Comparison of ENCODE assay signal across 8 cellular contexts in the genomic region with DNA sequence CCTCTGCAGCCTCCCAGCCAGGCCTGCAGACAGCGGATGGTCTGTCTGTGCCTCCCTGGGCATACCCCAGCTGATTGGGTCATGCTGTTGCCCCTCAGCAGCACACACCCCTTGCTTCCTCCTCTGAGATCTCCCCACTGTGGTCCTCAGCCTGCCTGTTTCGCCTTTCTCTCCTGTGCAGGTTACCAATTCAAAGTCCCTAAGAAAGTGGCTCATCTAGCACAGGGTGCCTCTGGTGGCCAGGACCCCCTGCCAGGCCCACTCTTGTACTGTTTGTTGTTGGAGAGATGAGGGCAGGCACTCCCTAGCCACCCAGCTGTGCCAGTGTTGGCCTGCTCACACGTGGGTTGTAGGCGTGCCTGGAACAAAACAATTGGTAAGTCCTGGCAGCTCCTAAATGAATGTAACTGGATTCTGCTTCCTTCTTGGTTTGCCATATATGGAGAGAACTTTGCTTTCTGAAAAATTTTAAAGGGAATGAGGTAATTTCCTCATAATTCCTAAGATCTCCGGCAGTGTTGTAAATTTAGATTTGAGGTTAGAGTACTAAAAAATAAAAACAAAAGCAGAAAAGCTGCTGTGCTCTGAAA.
DNase-seq lines count a peak whose midpoint lies in the region; ATAC-seq, FAIRE-seq and TF ChIP-seq lines count a peak whose summit lies in the region.

No MANE protein-coding gene starts in this region.

- intact Hi-C loops in mucosa of descending colon (cut with DNase I, micrococcal nuclease), result no loop called here
- intact Hi-C loops in activated T-helper 1 cell treated with anti-CD3 and anti-CD28 coated beads, Interleukin-12 subunit alpha, Interleukin-12 subunit beta, Interleukin-2, Interleukin-4 antibody, amounts not matched to agents 30 ng/mL and 10 ng/mL and 1 ng/mL, durations not matched to agents 14 hours and 24 hours and 36 hours (cut with micrococcal nuclease), result no loop called here

- POLR2A ChIA-PET in H1 (lab: Charles Lee; ENCODE audit: partially characterized antibody), result interaction anchor here (1.0 kb wide), 1 partner anchor 13 kb away, joined by 4 read pairs; no protein-coding TSS in a partner anchor

- peaks cover 7% of the 10 kb centered on the region for H3K27me3 Mint-ChIP-seq in activated T-helper 1 cell treated with anti-CD3 and anti-CD28 coated beads, Interleukin-12 subunit alpha, Interleukin-12 subunit beta, Interleukin-2, Interleukin-4 antibody, amounts not matched to agents 30 ng/mL and 10 ng/mL and 1 ng/mL, durations not matched to agents 14 hours and 24 hours and 36 hours (ENCODE audit: insufficient read depth)

- no peaks in the 10 kb centered on the region for H3K36me3 Mint-ChIP-seq in activated T-helper 1 cell treated with anti-CD3 and anti-CD28 coated beads, Interleukin-12 subunit alpha, Interleukin-12 subunit beta, Interleukin-2, Interleukin-4 antibody, amounts not matched to agents 30 ng/mL and 10 ng/mL and 1 ng/mL, durations not matched to agents 14 hours and 24 hours and 36 hours (ENCODE audit: low read depth)

- no peak overlapping the region for H3K27ac Mint-ChIP-seq in activated T-helper 1 cell treated with anti-CD3 and anti-CD28 coated beads, Interleukin-12 subunit alpha, Interleukin-12 subunit beta, Interleukin-2, Interleukin-4 antibody, amounts not matched to agents 30 ng/mL and 10 ng/mL and 1 ng/mL, durations not matched to agents 14 hours and 24 hours and 36 hours

- H2AFZ ChIP-seq in H1 (ENCODE audit: low read length), result no peak overlapping the region; the same call in 1 of the 2 replicates

- peak overlapping the region; percentile 54 to 61 for H3K4me2 ChIP-seq in H1 (ENCODE audit: insufficient read depth in 1 of 2, low read depth in 2 of 2, low read length in 2 of 2)

- no peaks in the 10 kb centered on the region for H4K20me1 ChIP-seq in H1 (replicated peaks in 1 of 2; ENCODE audit: control insufficient read depth in 1 of 2, insufficient read depth in 2 of 2, low read length in 2 of 2)

- FAIRE-seq in H1 (lab: Jason Lieb, UNC), result peak; percentile 88
- FAIRE-seq in D721Med (lab: Jason Lieb, UNC), result no peak

- H2BK20ac ChIP-seq in H1 (ENCODE audit: low read length), result no peak overlapping the region

- CTCF ChIA-PET in H1 (lab: Charles Lee; ENCODE audit: partially characterized antibody), result interaction anchor here (0.9 to 3.0 kb wide), 9 partner anchors 9 to 160 kb away, joined by 3 to 17 read pairs (median 4); no protein-coding TSS in a partner anchor

- no peak overlapping the region for H3K56ac ChIP-seq in H1 (replicated peaks; ENCODE audit: insufficient read length, low read depth, low read length)

- H3K23ac ChIP-seq in H1 (ENCODE audit: insufficient read length), result no peak overlapping the region

- H3K4me3 Mint-ChIP-seq in activated T-helper 1 cell treated with anti-CD3 and anti-CD28 coated beads, Interleukin-12 subunit alpha, Interleukin-12 subunit beta, Interleukin-2, Interleukin-4 antibody, amounts not matched to agents 30 ng/mL and 10 ng/mL and 1 ng/mL, durations not matched to agents 14 hours and 24 hours and 36 hours, result no peak overlapping the region

- TF ChIP-seq POLR2A in H1 (IDR thresholded peaks at IDR 0.05; ENCODE audit: control extremely low read depth in 1 of 2, low read depth in 2 of 2, low read length in 2 of 2), result 0 out of 3 replicates have a peak, but pooled peaks of 1 of the 2 experiments have one; percentile 26

- H3K27me3 ChIP-seq in H1 (replicated peaks in 1 of 4; ENCODE audit: control insufficient read depth in 3 of 4, extremely low read depth in 1 of 4, insufficient read depth in 3 of 4, low read length in 3 of 4), result no peaks in the 10 kb centered on the region

- H4K5ac ChIP-seq in H1 (ENCODE audit: insufficient read length, low read depth, low read length), result peak overlapping the region; percentile 12

- TF ChIP-seq EP300 in H1 (IDR thresholded peaks at IDR 0.05; ENCODE audit: borderline replicate concordance in 1 of 2, low read depth in 2 of 2, low read length in 2 of 2), result 0 out of 3 replicates have a peak, but pooled peaks of 1 of the 2 experiments have one; percentile 31

- no peak overlapping the region for H2BK5ac ChIP-seq in H1 (ENCODE audit: low read depth, low read length)

- H3K9me3 ChIP-seq in H1 (ENCODE audit: insufficient read depth in 2 of 2, low read depth in 1 of 2, low read length in 1 of 2) (no peaks in the 10 kb centered on the region), mucosa of descending colon (no peaks in the 10 kb centered on the region)

- H3K4me1 ChIP-seq in H1 (replicated peaks in 1 of 4; ENCODE audit: control insufficient read depth in 3 of 4, insufficient read depth in 4 of 4, low read length in 3 of 4) (peaks cover 0 to 12% (median 4%) of the 10 kb centered on the region in 4 experiments; a peak in 5 of 7 replicates), mucosa of descending colon (ENCODE audit: low read depth) (no peaks in the 10 kb centered on the region)

- H3K23me2 ChIP-seq in H1 (ENCODE audit: low read depth, low read length), result no peaks in the 10 kb centered on the region; the same call in 1 of the 2 replicates

- no peak overlapping the region for H2BK15ac ChIP-seq in H1 (ENCODE audit: low read length)

- no peaks in the 10 kb centered on the region for H3K4me1 Mint-ChIP-seq in activated T-helper 1 cell treated with anti-CD3 and anti-CD28 coated beads, Interleukin-12 subunit alpha, Interleukin-12 subunit beta, Interleukin-2, Interleukin-4 antibody, amounts not matched to agents 30 ng/mL and 10 ng/mL and 1 ng/mL, durations not matched to agents 14 hours and 24 hours and 36 hours (ENCODE audit: low read depth)

- peak overlapping the region; percentile 64; the same call in 1 of the 2 replicates for H3K27ac ChIP-seq in H1 (ENCODE audit: low read depth, low read length)

- DNase-seq in Ammon's horn (ENCODE audit: low spot score) (peak; percentile 95), NCI-H2081 (lab: John Stamatoyannopoulos, UW) (peak; percentile 68 to 84), H1 (ENCODE audit: low read depth in 1 of 2, low spot score in 2 of 2) (peak; percentile 41 to 71), mucosa of descending colon (peak in 2 of 3 donors; percentile 47 to 49), D721Med (ENCODE audit: insufficient read length, low spot score) (no peak), germinal center (ENCODE audit: low spot score) (no peak), NCI-H526 treated with DMSO at 0.1 percent for 48 hours (lab: John Stamatoyannopoulos, UW) (no peak)
- DNase-seq in activated T-helper 1 cell treated with anti-CD3 and anti-CD28 coated beads, Interleukin-12 subunit alpha, Interleukin-12 subunit beta, Interleukin-2, Interleukin-4 antibody, amounts not matched to agents 30 ng/mL and 10 ng/mL and 1 ng/mL, durations not matched to agents 14 hours and 24 hours and 36 hours (ENCODE audit: low spot score), result no peak

- H4K8ac ChIP-seq in H1 (ENCODE audit: extremely low read depth, insufficient read depth, low read length), result no peak overlapping the region; the same call in 1 of the 2 replicates

- H3K9ac ChIP-seq in H1 (replicated peaks in 1 of 4; ENCODE audit: extremely low read depth in 1 of 4, low read depth in 3 of 4, low read length in 3 of 4), result peak overlapping the region in 1 of 4 experiments; percentile 14; a peak in 1 of 7 replicates

- H3K4me3 ChIP-seq in H1 (ENCODE audit: extremely low read depth in 1 of 4, insufficient read depth in 2 of 4, low read depth in 3 of 4, low read length in 4 of 4) (peak overlapping the region in 2 of 4 experiments; percentile 12 to 26; a peak in 1 of 8 replicates), mucosa of descending colon (no peak overlapping the region)

- H4K91ac ChIP-seq in H1 (replicated peaks; ENCODE audit: insufficient read length, low read length), result no peak overlapping the region

- H3K79me2 ChIP-seq in H1 (ENCODE audit: control insufficient read depth in 1 of 2, insufficient read depth in 2 of 2, low read length in 2 of 2), result 0 out of 4 replicates have a peak, but pooled peaks cover 0 to 2% of the 10 kb centered on the region in 2 experiments

- no peaks in the 10 kb centered on the region for H3K9me3 Mint-ChIP-seq in activated T-helper 1 cell treated with anti-CD3 and anti-CD28 coated beads, Interleukin-12 subunit alpha, Interleukin-12 subunit beta, Interleukin-2, Interleukin-4 antibody, amounts not matched to agents 30 ng/mL and 10 ng/mL and 1 ng/mL, durations not matched to agents 14 hours and 24 hours and 36 hours

- H2BK120ac ChIP-seq in H1 (replicated peaks; ENCODE audit: low read depth, low read length), result no peak overlapping the region

- H3K79me1 ChIP-seq in H1 (ENCODE audit: low read depth, low read length), result no peaks in the 10 kb centered on the region; the same call in 1 of the 2 replicates

- WGBS in H1 (ENCODE audit: extremely low coverage in 1 of 2, insufficient coverage in 1 of 2, insufficient read length in 1 of 2, insufficient replicate concordance in 2 of 2, low coverage in 1 of 2, low lambda C conversion rate in 2 of 2, missing lambda C conversion rate in 1 of 2), 2 experiments, result 18% methylated on average over 5 of the region's 5 CpGs; no CpG with 5 or more reads in 1 of the 2 experiments

- ATAC-seq in mucosa of descending colon, result peak; percentile 89

- H3K4ac ChIP-seq in H1 (replicated peaks; ENCODE audit: insufficient read length, low read depth, low read length), result no peak overlapping the region

- no peak overlapping the region for H2AK5ac ChIP-seq in H1 (ENCODE audit: low read depth, low read length)

- H3K36me3 ChIP-seq in H1 (ENCODE audit: control insufficient read depth in 2 of 4, insufficient read depth in 4 of 4, low read length in 3 of 4) (no peaks in the 10 kb centered on the region), mucosa of descending colon (ENCODE audit: low read depth) (no peaks in the 10 kb centered on the region)

- H3K18ac ChIP-seq in H1 (ENCODE audit: extremely low read depth, low read length), result no peak overlapping the region; the same call in 1 of the 2 replicates

- no peak for TF ChIP-seq RAD21 in H1 (IDR thresholded peaks at IDR 0.05 in 1 of 2, conservative IDR thresholded peaks at IDR 0.05 in 1 of 2; ENCODE audit: low read depth in 2 of 2, low read length in 2 of 2)

- no peak overlapping the region; the same call in 1 of the 2 replicates for H2BK12ac ChIP-seq in H1 (ENCODE audit: low read depth, low read length)

- no peak overlapping the region for H3K14ac ChIP-seq in H1 (ENCODE audit: insufficient read length)

- TF ChIP-seq CTCF in H1 (IDR thresholded peaks at IDR 0.05; ENCODE audit: control extremely low read depth in 1 of 3, insufficient read depth in 1 of 3, low read depth in 1 of 3, low read length in 3 of 3), result no peak
- no peak for TF ChIP-seq CTCF in mucosa of descending colon (IDR thresholded peaks at IDR 0.05)
- no peak for TF ChIP-seq CTCF in D721Med (IDR thresholded peaks at IDR 0.05; ENCODE audit: insufficient read depth, missing control alignments)

TF ChIP-seq in H1, 55 proteins besides CTCF, POLR2A, EP300 and RAD21 (continues in another document):
- no peak for TF ChIP-seq KDM5A (IDR thresholded peaks at IDR 0.05; ENCODE audit: low read length)
- no peak for TF ChIP-seq TCF12 (IDR thresholded peaks at IDR 0.05; ENCODE audit: low read depth, low read length)
- 0 out of 4 replicates have a peak, but pooled peaks of 1 of the 2 experiments have one; percentile 14 for TF ChIP-seq HDAC2 (IDR thresholded peaks at IDR 0.05; ENCODE audit: borderline replicate concordance in 1 of 2, low read depth in 2 of 2, low read length in 2 of 2)
- no peak for TF ChIP-seq RNF2 (IDR thresholded peaks at IDR 0.05; ENCODE audit: borderline replicate concordance, low read depth, low read length, missing control alignments, poor library complexity, severe bottlenecking)

Comparison
In these comparisons a context has a peak if more than half of its experiments do, and no peak if none do; other contexts are left out.
1. DNase-seq: peak in Ammon's horn (single experiment), NCI-H2081 (2 of 2), H1 (2 of 2) and mucosa of descending colon (2 of 3); none in D721Med (single experiment), activated T-helper 1 cell treated with anti-CD3 and anti-CD28 coated beads, Interleukin-12 subunit alpha, Interleukin-12 subunit beta, Interleukin-2, Interleukin-4 antibody, amounts not matched to agents 30 ng/mL and 10 ng/mL and 1 ng/mL, durations not matched to agents 14 hours and 24 hours and 36 hours (single experiment), germinal center (single experiment) and NCI-H526 treated with DMSO at 0.1 percent for 48 hours (single experiment).